Comparison of ENCODE assay signal across 1 cellular context in genomic region chr17:5911919-5912318, GRCh38.
TF ChIP-seq lines count a peak whose summit lies in the region.

No MANE protein-coding gene starts in this region.

TF ChIP-seq in HEK293, 187 proteins besides CTCF, POLR2A, EP300 and RAD21 (continued from another document):
- TF ChIP-seq ATF2 (tag by site-specific recombination; IDR thresholded peaks at IDR 0.05; ENCODE audit: low read depth) (no peak), ZNF132 (tag by site-specific recombination; IDR thresholded peaks at IDR 0.05; ENCODE audit: borderline replicate concordance) (no peak)
